In the genomic region with DNA sequence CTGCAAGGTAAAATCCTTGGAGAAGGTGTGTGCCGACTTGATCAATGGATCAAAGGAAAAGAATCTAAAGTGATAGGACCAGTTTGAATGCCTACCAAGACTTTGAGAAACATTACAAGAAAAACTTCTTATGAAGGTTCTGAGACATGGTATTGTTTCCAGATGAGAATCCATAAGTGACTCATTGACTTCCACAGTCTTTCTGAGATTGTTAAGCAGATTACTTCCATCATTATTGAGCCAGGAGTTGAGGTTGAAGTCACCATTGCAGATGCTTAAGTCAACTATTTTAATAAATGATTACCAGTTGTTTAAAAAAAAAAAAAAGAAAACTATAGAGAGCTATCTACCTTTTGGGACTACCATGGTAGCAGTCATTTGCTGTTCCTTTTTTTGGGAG, we compare ENCODE assay signal across 1 cellular context.
TF ChIP-seq lines count a peak whose summit lies in the region.

No MANE protein-coding gene starts in this region.

TF ChIP-seq in SK-N-SH, 30 proteins besides CTCF, POLR2A, EP300 and RAD21:
- TF ChIP-seq, protein P1, sequence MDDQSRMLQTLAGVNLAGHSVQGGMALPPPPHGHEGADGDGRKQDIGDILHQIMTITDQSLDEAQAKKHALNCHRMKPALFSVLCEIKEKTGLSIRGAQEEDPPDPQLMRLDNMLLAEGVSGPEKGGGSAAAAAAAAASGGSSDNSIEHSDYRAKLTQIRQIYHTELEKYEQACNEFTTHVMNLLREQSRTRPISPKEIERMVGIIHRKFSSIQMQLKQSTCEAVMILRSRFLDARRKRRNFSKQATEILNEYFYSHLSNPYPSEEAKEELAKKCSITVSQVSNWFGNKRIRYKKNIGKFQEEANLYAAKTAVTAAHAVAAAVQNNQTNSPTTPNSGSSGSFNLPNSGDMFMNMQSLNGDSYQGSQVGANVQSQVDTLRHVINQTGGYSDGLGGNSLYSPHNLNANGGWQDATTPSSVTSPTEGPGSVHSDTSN (IDR thresholded peaks at IDR 0.05), result peak; percentile 71
- TF ChIP-seq, protein P2, sequence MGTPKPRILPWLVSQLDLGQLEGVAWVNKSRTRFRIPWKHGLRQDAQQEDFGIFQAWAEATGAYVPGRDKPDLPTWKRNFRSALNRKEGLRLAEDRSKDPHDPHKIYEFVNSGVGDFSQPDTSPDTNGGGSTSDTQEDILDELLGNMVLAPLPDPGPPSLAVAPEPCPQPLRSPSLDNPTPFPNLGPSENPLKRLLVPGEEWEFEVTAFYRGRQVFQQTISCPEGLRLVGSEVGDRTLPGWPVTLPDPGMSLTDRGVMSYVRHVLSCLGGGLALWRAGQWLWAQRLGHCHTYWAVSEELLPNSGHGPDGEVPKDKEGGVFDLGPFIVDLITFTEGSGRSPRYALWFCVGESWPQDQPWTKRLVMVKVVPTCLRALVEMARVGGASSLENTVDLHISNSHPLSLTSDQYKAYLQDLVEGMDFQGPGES (IDR thresholded peaks at IDR 0.05; ENCODE audit: low read depth, low read length), result no peak
- TF ChIP-seq NFIC (IDR thresholded peaks at IDR 0.05; ENCODE audit: borderline replicate concordance) (peak; percentile 15; the same call in 1 of the 2 replicates), REST (IDR thresholded peaks at IDR 0.05; ENCODE audit: low read depth, low read length) (no peak), JUND (IDR thresholded peaks at IDR 0.05) (peak; percentile 77), ELF1 (IDR thresholded peaks at IDR 0.05) (no peak), CHD2 (IDR thresholded peaks at IDR 0.05; ENCODE audit: low read length, partially characterized antibody) (no peak), TCF12 (IDR thresholded peaks at IDR 0.05) (peak; percentile 88), NRF1 (IDR thresholded peaks at IDR 0.05; ENCODE audit: low read depth, low read length) (no peak), FOSL2 (IDR thresholded peaks at IDR 0.05; ENCODE audit: borderline replicate concordance, low read depth) (peak; percentile 66)
